In genomic region chr17:72421128-72422092, GRCh38 we compare ENCODE assay signal across 8 cellular contexts.
A peak's percentile ranks its signal among the peaks of the same experiment; 100 is the strongest.
DNase-seq lines count a peak whose midpoint lies in the region; ATAC-seq and TF ChIP-seq lines count a peak whose summit lies in the region.

No MANE protein-coding gene starts in this region.

- H3K27me3 ChIP-seq in breast epithelium: no peaks in the 10 kb centered on the region

- intact Hi-C loops in breast epithelium (cut with DNase I; ENCODE audit: low total_unique reads): no loop called here

- peaks cover 9% of the 10 kb centered on the region for H3K4me1 Mint-ChIP-seq in nephron

- peak overlapping the region; percentile 78 to 90 (median 88) for H3K27ac Mint-ChIP-seq in nephron

- H3K9me3 Mint-ChIP-seq in nephron: peaks cover 22% of the 10 kb centered on the region

- no peaks in the 10 kb centered on the region for H3K36me3 ChIP-seq in breast epithelium

- peaks cover 41% of the 10 kb centered on the region for H3K27me3 Mint-ChIP-seq in nephron (ENCODE audit: low read depth)

- H3K9me3 ChIP-seq in breast epithelium: peaks cover 0 to 21% of the 10 kb centered on the region in 2 donors

- peaks cover 24% of the 10 kb centered on the region for H3K36me3 Mint-ChIP-seq in nephron (ENCODE audit: low read depth)

- no peak overlapping the region for H3K4me3 Mint-ChIP-seq in nephron

- H3K4me3 ChIP-seq in breast epithelium: no peak overlapping the region

- TF ChIP-seq CTCF in breast epithelium (IDR thresholded peaks at IDR 0.05) (no peak), nephron (IDR thresholded peaks at IDR 0.05; ENCODE audit: unreplicated experiment in 3 of 3) (no peak)

- DNase-seq in COLO668 (lab: John Stamatoyannopoulos, UW; ENCODE audit: unreplicated experiment): peak; percentile 85
- peak; percentile 71 for DNase-seq in NOMO-1 treated with dmso at 0.1 percent for 144 hours (lab: John Stamatoyannopoulos, UW; ENCODE audit: unreplicated experiment)
- peak; percentile 69 to 77 for DNase-seq in breast epithelium (ENCODE audit: low spot score in 2 of 2)
- DNase-seq in NCI-H774 (lab: John Stamatoyannopoulos, UW): no peak
- DNase-seq in NCI-H82 treated with DMSO at 0.1 percent for 48 hours (lab: John Stamatoyannopoulos, UW; ENCODE audit: unreplicated experiment): no peak

- ATAC-seq in GM19023 (IDR thresholded peaks at IDR 0.05; ENCODE audit: unreplicated experiment): peak; percentile 32
- ATAC-seq in HG03095 (IDR thresholded peaks at IDR 0.05; ENCODE audit: unreplicated experiment): peak; percentile 44

- no peaks in the 10 kb centered on the region for H3K4me1 ChIP-seq in breast epithelium

- peak overlapping the region; percentile 64 to 68 for H3K27ac ChIP-seq in breast epithelium

- no peak for TF ChIP-seq POLR2A in breast epithelium (IDR thresholded peaks at IDR 0.05)

Comparison
In these comparisons a context has a peak if more than half of its experiments do, and no peak if none do; other contexts are left out.
1. DNase-seq: peak in COLO668 (single experiment), NOMO-1 treated with dmso at 0.1 percent for 144 hours (single experiment) and breast epithelium (2 of 2); none in NCI-H774 (single experiment) and NCI-H82 treated with DMSO at 0.1 percent for 48 hours (single experiment).